In the genomic region with DNA sequence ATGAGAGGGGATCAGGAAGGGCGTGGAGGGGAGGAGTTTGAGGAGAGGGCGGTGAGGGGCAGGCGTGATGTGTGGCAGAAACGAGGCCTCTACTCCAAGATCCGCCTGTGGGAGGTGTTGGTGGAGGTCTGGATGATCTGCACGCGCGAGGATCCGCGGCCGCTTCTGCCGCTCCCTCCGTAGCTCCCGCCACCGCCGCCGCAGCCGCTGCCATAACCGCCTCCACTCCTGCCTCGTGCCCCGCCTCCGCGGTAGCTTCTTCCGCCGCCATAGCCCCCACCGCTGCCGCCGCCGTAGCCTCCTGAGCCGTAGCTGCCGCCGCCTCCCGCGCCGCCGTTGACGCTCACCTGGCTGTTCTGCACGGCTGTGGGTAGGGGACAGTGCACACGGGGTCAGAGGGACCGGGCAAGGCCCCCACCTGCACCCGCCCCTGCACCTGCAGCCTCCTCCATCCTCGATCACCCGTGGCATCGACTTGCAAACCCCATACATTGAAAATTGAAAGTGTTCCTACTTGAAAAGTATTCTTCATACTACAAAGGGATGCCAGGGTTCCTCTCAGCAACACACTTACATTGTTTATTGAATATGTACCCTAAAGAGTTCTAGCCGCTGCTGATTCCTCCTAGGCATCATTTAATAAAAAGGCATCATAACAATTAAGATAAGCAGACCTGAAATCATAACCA, we compare ENCODE assay signal across 8 cellular contexts. TPM values are rescaled to one million over a fixed set of nuclear protein-coding genes. Genes with fewer than 3 reads are reported as not detected.
DNase-seq lines count a peak whose midpoint lies in the region; ATAC-seq and TF ChIP-seq lines count a peak whose summit lies in the region.

No MANE protein-coding gene starts in this region.

- H3K27me3 Mint-ChIP-seq in H9 (ENCODE audit: low read depth) (peaks cover 73% of the 10 kb centered on the region), activated B cell treated with CpG ODN at 0.5 μM for 24 hours (peaks cover 42% of the 10 kb centered on the region), nephron (ENCODE audit: low read depth) (peaks cover 87% of the 10 kb centered on the region)

- no peak overlapping the region for H3T11ph ChIP-seq in H9 (ENCODE audit: low read length)

- H3K9me3 ChIP-seq in H9 (ENCODE audit: control insufficient read depth, low read depth, low read length) = no peaks in the 10 kb centered on the region
- H3K9me3 ChIP-seq in suprapubic skin = no peaks in the 10 kb centered on the region

- peaks cover 9% of the 10 kb centered on the region for H3K23me2 ChIP-seq in H9 (ENCODE audit: insufficient read length, low read depth, low read length, poor library complexity, severe bottlenecking)

- peak overlapping the region; percentile 41 for H2AFZ ChIP-seq in H9 (ENCODE audit: low read length)

- CTCF ChIA-PET in activated B cell treated with CpG ODN at 0.5 μM for 24 hours (lab: Charles Lee) = no interaction called here

- H2BK15ac ChIP-seq in H9 (ENCODE audit: low read depth, low read length) = no peak overlapping the region

- no peaks in the 10 kb centered on the region for H3K36me3 ChIP-seq in suprapubic skin

- H3K36me3 Mint-ChIP-seq in H9 (ENCODE audit: insufficient read depth in 1 of 3, low read depth in 3 of 3) (no peaks in the 10 kb centered on the region), activated B cell treated with CpG ODN at 0.5 μM for 24 hours (ENCODE audit: low read depth) (no peaks in the 10 kb centered on the region), nephron (ENCODE audit: low read depth) (no peaks in the 10 kb centered on the region)

- no peaks in the 10 kb centered on the region; the same call in 1 of the 2 replicates for H3K27me3 ChIP-seq in H9 (ENCODE audit: insufficient read depth, low read length)
- H3K27me3 ChIP-seq in suprapubic skin = peaks cover 7% of the 10 kb centered on the region

- H3K79me1 ChIP-seq in H9 (ENCODE audit: insufficient read depth, low read depth, low read length, poor library complexity, severe bottlenecking) = no peaks in the 10 kb centered on the region

- H3K79me2 ChIP-seq in H9 (ENCODE audit: insufficient read depth, low read length) = no peaks in the 10 kb centered on the region

- POLR2A ChIA-PET in activated B cell treated with CpG ODN at 0.5 μM for 24 hours (lab: Charles Lee) = no interaction called here

- H3K4me1 Mint-ChIP-seq in H9 (peaks cover 10 to 16% of the 10 kb centered on the region in 2 experiments), activated B cell treated with CpG ODN at 0.5 μM for 24 hours (peaks cover 10% of the 10 kb centered on the region), nephron (peaks cover 4% of the 10 kb centered on the region)

- ATAC-seq in activated B cell treated with CpG ODN at 0.5 μM for 24 hours (ENCODE audit: low read depth) = peak; percentile 47
- ATAC-seq in HG02938 (IDR thresholded peaks at IDR 0.05; ENCODE audit: unreplicated experiment) = no peak
- no peak for ATAC-seq in GM21515 (IDR thresholded peaks at IDR 0.05; ENCODE audit: unreplicated experiment)

- H4K5ac ChIP-seq in H9 (ENCODE audit: insufficient read length, low read depth, low read length) = no peak overlapping the region

- H3K9ac ChIP-seq in H9 (ENCODE audit: extremely low read depth, insufficient read length, low read length) = no peak overlapping the region

- no peak overlapping the region for H2BK12ac ChIP-seq in H9 (ENCODE audit: insufficient read length, low read depth, low read length)

- no peak for TF ChIP-seq CTCF in H9 (conservative IDR thresholded peaks at IDR 0.05)
- no peak for TF ChIP-seq CTCF in activated B cell treated with CpG ODN at 0.5 μM for 24 hours (IDR thresholded peaks at IDR 0.05)
- no peak for TF ChIP-seq CTCF in coronary artery (IDR thresholded peaks at IDR 0.05)
- TF ChIP-seq CTCF in nephron (IDR thresholded peaks at IDR 0.05; ENCODE audit: unreplicated experiment in 3 of 3) = no peak
- no peak for TF ChIP-seq CTCF in suprapubic skin (IDR thresholded peaks at IDR 0.05)

- DNase-seq in H9 (peak; percentile 54), activated B cell treated with CpG ODN at 0.5 μM for 24 hours (no peak), coronary artery (ENCODE audit: low spot score) (no peak), suprapubic skin (ENCODE audit: low spot score in 2 of 2) (no peak), NCI-H1694 treated with DMSO at 0.1 percent for 48 hours (lab: John Stamatoyannopoulos, UW) (no peak)

- no peak for TF ChIP-seq EP300 in suprapubic skin (IDR thresholded peaks at IDR 0.05)

- no peak overlapping the region for H2AK5ac ChIP-seq in H9 (ENCODE audit: insufficient read length, low read length)

- peak overlapping the region; percentile 5 for H3K4me2 ChIP-seq in H9 (ENCODE audit: insufficient read depth, insufficient read length, low read length)

- no peak overlapping the region for H3K18ac ChIP-seq in H9 (ENCODE audit: insufficient read length, low read depth, low read length)

- no peak overlapping the region for H2BK120ac ChIP-seq in H9 (ENCODE audit: low read depth, low read length, poor library complexity, severe bottlenecking)

- no peak overlapping the region for H2BK5ac ChIP-seq in H9 (ENCODE audit: insufficient read length, low read length)

- peaks cover 2% of the 10 kb centered on the region for H4K20me1 ChIP-seq in H9 (ENCODE audit: control insufficient read depth, insufficient read depth, insufficient read length)

- H3K4me3 Mint-ChIP-seq in H9 (peak overlapping the region; percentile 65 to 74), activated B cell treated with CpG ODN at 0.5 μM for 24 hours (peak overlapping the region; percentile 85), nephron (peak overlapping the region; percentile 72 to 75 (median 73))

- H3K9me3 Mint-ChIP-seq in H9 (no peaks in the 10 kb centered on the region), activated B cell treated with CpG ODN at 0.5 μM for 24 hours (no peaks in the 10 kb centered on the region), nephron (no peaks in the 10 kb centered on the region)

- H3K23ac ChIP-seq in H9 (ENCODE audit: insufficient read length, low read depth, low read length) = no peak overlapping the region

- no peak overlapping the region for H4K8ac ChIP-seq in H9 (replicated peaks; ENCODE audit: insufficient read length, low read depth, low read length)

- intact Hi-C loops in activated B cell treated with CpG ODN at 0.5 μM for 24 hours (cut with micrococcal nuclease) = no loop called here

- H4K91ac ChIP-seq in H9 (ENCODE audit: insufficient read length, low read depth, low read length) = no peak overlapping the region

- H3K27ac Mint-ChIP-seq in H9 = peak overlapping the region in 1 of 3 experiments; percentile 29; a peak in 1 of 7 replicates
- H3K27ac Mint-ChIP-seq in activated B cell treated with CpG ODN at 0.5 μM for 24 hours = no peak overlapping the region
- H3K27ac Mint-ChIP-seq in nephron = no peak overlapping the region

- no peak overlapping the region for H3K4ac ChIP-seq in H9 (ENCODE audit: low read depth, low read length)

- no peak overlapping the region for H3K56ac ChIP-seq in H9 (ENCODE audit: insufficient read length, low read depth, low read length)

- peak overlapping the region; percentile 26 for H3K14ac ChIP-seq in H9 (ENCODE audit: insufficient read depth, low read length)

- no CpG with 5 or more reads among the region's 45 CpGs for WGBS in H9 (ENCODE audit: extremely low coverage, insufficient read length, low lambda C conversion rate)
- WGBS in suprapubic skin = 8% methylated on average over 21 of the region's 45 CpGs

- H3K4me1 ChIP-seq in H9 (ENCODE audit: insufficient read depth, low read length) = peaks cover 3% of the 10 kb centered on the region; the same call in 1 of the 2 replicates
- peaks cover 32% of the 10 kb centered on the region for H3K4me1 ChIP-seq in suprapubic skin

- no peak overlapping the region for H3K27ac ChIP-seq in H9 (ENCODE audit: insufficient read length, low read depth, low read length)
- H3K27ac ChIP-seq in coronary artery = no peak overlapping the region
- no peak overlapping the region for H3K27ac ChIP-seq in suprapubic skin

- no peak overlapping the region for H2BK20ac ChIP-seq in H9 (ENCODE audit: low read depth, low read length, poor library complexity, severe bottlenecking)

- H3K4me3 ChIP-seq in coronary artery (peak overlapping the region; percentile 56), suprapubic skin (peak overlapping the region; percentile 28)

- TF ChIP-seq POLR2A in suprapubic skin (IDR thresholded peaks at IDR 0.05) = no peak

RNA-seq across cellular contexts. Expression of a gene that starts 11.0 kb away (rescaled TPM):
- total RNA-seq in H9 (2021) (not detected in 2 replicates), activated B cell treated with CpG ODN at 0.5 μM for 24 hours (not detected in 2 replicates), suprapubic skin (1,000 to 10,000 TPM; 4,815 to 9,656 (median 5,822) TPM)

RNA-seq across cellular contexts. Expression of a gene that starts 12.1 kb away (rescaled TPM):
- total RNA-seq in H9 (2021) (not detected in 2 replicates), activated B cell treated with CpG ODN at 0.5 μM for 24 hours (not detected in 2 replicates), suprapubic skin (100 to 1,000 TPM; 146 to 424 (median 275) TPM)

RNA-seq across cellular contexts. Expression of a gene that starts 39.2 kb away (rescaled TPM):
- not detected in 2 replicates for total RNA-seq in H9 (2021)
- total RNA-seq in activated B cell treated with CpG ODN at 0.5 μM for 24 hours = not detected in 2 replicates
- 1,000 to 10,000 TPM in 2 of 4 donors, 100 to 1,000 TPM in 2; 357 to 1,953 (median 1,221) TPM for total RNA-seq in suprapubic skin

Comparison
In these comparisons a context has a peak if more than half of its experiments do, and no peak if none do; other contexts are left out.
1. RNA of a gene that starts 11.0 kb away (total RNA-seq): 4,815 to 9,656 TPM in suprapubic skin; not detected in H9 and not detected in activated B cell treated with CpG ODN at 0.5 μM for 24 hours; every median in the first group is over 1,000 times any median in the second.
2. RNA of a gene that starts 12.1 kb away (total RNA-seq): 146 to 424 TPM in suprapubic skin; not detected in H9 and not detected in activated B cell treated with CpG ODN at 0.5 μM for 24 hours; every median in the first group is over 100 times any median in the second.
3. RNA of a gene that starts 39.2 kb away (total RNA-seq): 357 to 1,953 TPM in suprapubic skin; not detected in H9 and not detected in activated B cell treated with CpG ODN at 0.5 μM for 24 hours; every median in the first group is over 100 times any median in the second.
4. Peak in every context shown above with its lines, with median percentiles within 50 percentile points of each other: H3K4me3 Mint-ChIP-seq.